In the genomic region with DNA sequence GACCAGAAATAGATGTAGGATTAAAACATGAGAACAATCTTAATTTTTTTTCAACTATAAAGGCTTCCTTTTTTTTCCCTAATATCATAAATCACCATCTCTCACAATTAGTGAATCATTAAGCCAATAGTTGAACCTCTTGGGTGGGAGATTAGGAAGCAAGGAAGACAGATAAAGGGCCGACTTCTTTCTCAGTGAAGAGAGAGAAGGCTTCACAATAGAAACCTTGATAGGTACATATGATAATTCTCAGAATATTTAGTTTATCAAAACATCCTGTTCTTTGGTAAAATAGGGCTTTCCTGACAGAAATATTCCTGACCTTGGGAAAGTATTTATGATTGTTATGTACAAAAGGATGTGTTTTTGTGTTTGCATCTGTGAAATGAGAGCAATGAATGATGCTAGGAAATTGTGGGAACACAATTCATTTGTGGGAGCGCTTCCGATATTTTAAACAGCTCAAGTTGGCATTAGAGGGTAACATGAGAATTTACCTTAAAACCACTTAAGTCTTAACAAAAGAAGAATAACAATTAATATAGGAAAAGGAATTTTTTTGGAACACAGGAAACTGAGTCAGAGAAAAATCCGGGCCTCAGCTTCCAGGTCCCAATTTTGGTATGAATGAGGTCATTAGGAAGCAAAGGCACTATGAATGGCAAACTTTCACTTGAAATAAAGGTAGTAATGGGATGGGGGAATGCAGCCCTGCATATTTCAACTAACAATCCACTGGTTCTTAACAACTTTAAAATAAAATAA, we compare ENCODE assay signal across 15 cellular contexts.
DNase-seq lines count a peak whose midpoint lies in the region; ATAC-seq and TF ChIP-seq lines count a peak whose summit lies in the region.
"Had no signal": no experiment of that assay in that cellular context is flagged by ENCODE, and none has a peak within 500 bp of the region (broad histone marks: within the 10 kb centered on the region; RNA-seq: fewer than 3 reads in every experiment).

No MANE protein-coding gene starts in this region.

- H3K27ac Mint-ChIP-seq in HFFc6, result peak overlapping the region; percentile 86
- H3K27ac Mint-ChIP-seq in activated CD4-positive, alpha-beta T cell treated with anti-CD3 and anti-CD28 coated beads for 36 hours, result no peak overlapping the region
- H3K27ac Mint-ChIP-seq in effector memory CD8-positive, alpha-beta T cell, result no peak overlapping the region

- TF ChIP-seq POLR2A in stomach (IDR thresholded peaks at IDR 0.05), result no peak

- no peaks in the 10 kb centered on the region for H3K9me3 Mint-ChIP-seq in HFFc6
- peaks cover 2% of the 10 kb centered on the region for H3K9me3 Mint-ChIP-seq in activated CD4-positive, alpha-beta T cell treated with anti-CD3 and anti-CD28 coated beads for 36 hours (ENCODE audit: low read depth)
- H3K9me3 Mint-ChIP-seq in effector memory CD8-positive, alpha-beta T cell, result no peaks in the 10 kb centered on the region

- peaks cover 2% of the 10 kb centered on the region; the same call in 1 of the 2 replicates for H3K36me3 Mint-ChIP-seq in HFFc6 (ENCODE audit: low read depth)
- H3K36me3 Mint-ChIP-seq in activated CD4-positive, alpha-beta T cell treated with anti-CD3 and anti-CD28 coated beads for 36 hours (ENCODE audit: low read depth), result no peaks in the 10 kb centered on the region
- no peaks in the 10 kb centered on the region for H3K36me3 Mint-ChIP-seq in effector memory CD8-positive, alpha-beta T cell (ENCODE audit: insufficient read depth)

- ATAC-seq in activated CD4-positive, alpha-beta T cell treated with anti-CD3 and anti-CD28 coated beads for 36 hours, result no peak
- ATAC-seq in GM21717 (IDR thresholded peaks at IDR 0.05; ENCODE audit: unreplicated experiment), result no peak
- no peak for ATAC-seq in effector memory CD8-positive, alpha-beta T cell (replicated peaks)

- H3K9ac ChIP-seq in liver (ENCODE audit: low read depth in 1 of 2, low read length in 2 of 2), result no peak overlapping the region
- H3K9ac ChIP-seq: BLaER1 had no signal

- no peak for TF ChIP-seq EP300 in stomach (IDR thresholded peaks at IDR 0.05)

- POLR2A ChIA-PET in activated CD4-positive, alpha-beta T cell treated with anti-CD3 and anti-CD28 coated beads for 36 hours (lab: Charles Lee), result no interaction called here

- intact Hi-C loops in stomach (cut with DNase I; ENCODE audit: low total_unique reads), result no loop called here
- intact Hi-C loops in activated CD4-positive, alpha-beta T cell treated with anti-CD3 and anti-CD28 coated beads for 36 hours (cut with DNase I, micrococcal nuclease), result loop anchor here (10.0 kb wide), 2 partner anchors 402 to 732 kb away; no protein-coding TSS in a partner anchor

- in situ Hi-C loops in brain microvascular endothelial cell (cut with HindIII; ENCODE audit: low pct_ligation_motif_present, low sequenced_read_pairs), result no loop called here

- H3K27ac ChIP-seq in brain microvascular endothelial cell (peak overlapping the region; percentile 29), liver (ENCODE audit: low read depth in 1 of 2, low read length in 2 of 2) (no peak overlapping the region), stomach (peak overlapping the region in 4 of 5 donors; percentile 53 to 65 (median 56))
- H3K27ac ChIP-seq: BLaER1, lower lobe of right lung had no signal

- H3K4me3 Mint-ChIP-seq in HFFc6, result peak overlapping the region; percentile 61; the same call in 1 of the 2 replicates
- H3K4me3 Mint-ChIP-seq in activated CD4-positive, alpha-beta T cell treated with anti-CD3 and anti-CD28 coated beads for 36 hours, result no peak overlapping the region
- H3K4me3 Mint-ChIP-seq in effector memory CD8-positive, alpha-beta T cell, result no peak overlapping the region

- WGBS in liver, result 83% methylated on average over 4 of the region's 4 CpGs
- WGBS in stomach, 5 donors, result 72 to 78% (median 74%) methylated on average over 4 of the region's 4 CpGs

- no peaks in the 10 kb centered on the region for H3K27me3 ChIP-seq in brain microvascular endothelial cell (replicated peaks)
- H3K27me3 ChIP-seq in liver (ENCODE audit: control insufficient read depth in 4 of 4, insufficient read depth in 4 of 4, low read length in 3 of 4), result no peaks in the 10 kb centered on the region
- no peaks in the 10 kb centered on the region for H3K27me3 ChIP-seq in stomach
- H3K27me3 ChIP-seq: BLaER1 had no signal

- H3K4me1 Mint-ChIP-seq in HFFc6 (ENCODE audit: low read depth), result peaks cover 86% of the 10 kb centered on the region
- H3K4me1 Mint-ChIP-seq in activated CD4-positive, alpha-beta T cell treated with anti-CD3 and anti-CD28 coated beads for 36 hours, result peaks cover 56% of the 10 kb centered on the region
- H3K4me1 Mint-ChIP-seq in effector memory CD8-positive, alpha-beta T cell (ENCODE audit: low read depth in 2 of 2), result peaks cover 9 to 12% of the 10 kb centered on the region in 2 donors

- no peak for TF ChIP-seq CTCF in HFFc6 (IDR thresholded peaks at IDR 0.05)
- no peak for TF ChIP-seq CTCF in brain microvascular endothelial cell (IDR thresholded peaks at IDR 0.05; ENCODE audit: low read depth, low read length, missing control alignments)
- no peak for TF ChIP-seq CTCF in liver (IDR thresholded peaks at IDR 0.05; ENCODE audit: low read depth, low read length, missing input control)
- TF ChIP-seq CTCF in stomach (IDR thresholded peaks at IDR 0.05), result no peak

- H3K9me3 ChIP-seq in liver (ENCODE audit: control insufficient read depth in 4 of 4, low read length in 3 of 4), result no peaks in the 10 kb centered on the region
- no peaks in the 10 kb centered on the region for H3K9me3 ChIP-seq in stomach
- H3K9me3 ChIP-seq: BLaER1, lower lobe of right lung had no signal

- H3K36me3 ChIP-seq in brain microvascular endothelial cell (replicated peaks), result no peaks in the 10 kb centered on the region
- H3K36me3 ChIP-seq in liver (ENCODE audit: control insufficient read depth in 4 of 4, insufficient read depth in 3 of 4, low read depth in 1 of 4, low read length in 3 of 4), result no peaks in the 10 kb centered on the region
- H3K36me3 ChIP-seq in stomach, result no peaks in the 10 kb centered on the region
- H3K36me3 ChIP-seq: BLaER1, lower lobe of right lung had no signal

- no peaks in the 10 kb centered on the region for H3K4me1 ChIP-seq in liver (ENCODE audit: control insufficient read depth in 4 of 4, insufficient read depth in 4 of 4, low read length in 3 of 4)
- peaks cover 0 to 19% (median 14%) of the 10 kb centered on the region in 4 donors for H3K4me1 ChIP-seq in stomach
- H3K4me1 ChIP-seq: BLaER1 had no signal

- H3K4me3 ChIP-seq in brain microvascular endothelial cell (ENCODE audit: low read depth, low read length), result no peak overlapping the region
- no peak overlapping the region for H3K4me3 ChIP-seq in liver (ENCODE audit: low read depth in 1 of 3, low read length in 3 of 3)
- no peak overlapping the region for H3K4me3 ChIP-seq in stomach
- H3K4me3 ChIP-seq: BLaER1, lower lobe of right lung had no signal

- no peaks in the 10 kb centered on the region for H3K27me3 Mint-ChIP-seq in HFFc6 (ENCODE audit: insufficient read depth)
- H3K27me3 Mint-ChIP-seq in activated CD4-positive, alpha-beta T cell treated with anti-CD3 and anti-CD28 coated beads for 36 hours, result no peaks in the 10 kb centered on the region
- H3K27me3 Mint-ChIP-seq in effector memory CD8-positive, alpha-beta T cell, result no peaks in the 10 kb centered on the region

- peak in 1 of 2 donors; percentile 33 for TF ChIP-seq RAD21 in liver (IDR thresholded peaks at IDR 0.05)

- DNase-seq in HFFc6, result no peak
- DNase-seq in brain microvascular endothelial cell, result no peak
- DNase-seq in stomach, result no peak
- no peak for DNase-seq in activated CD4-positive, alpha-beta T cell treated with anti-CD3 and anti-CD28 coated beads for 36 hours
- no peak for DNase-seq in UCSD-AML1 (lab: John Stamatoyannopoulos, UW; ENCODE audit: unreplicated experiment)
- DNase-seq in effector memory CD8-positive, alpha-beta T cell, result no peak
- DNase-seq: activated CD8-positive, alpha-beta memory T cell treated with anti-CD3 and anti-CD28 coated beads, Interleukin-2, amount 50 U/mL, for 4 hours; activated naive CD4-positive, alpha-beta T cell treated with anti-CD3 and anti-CD28 coated beads, Interleukin-2, amount 50 U/mL, for 16 hours; DMS79 treated with DMSO at 0.1 percent for 48 hours; Karpas-422; lower lobe of right lung; NCI-H1436 had no signal

- CTCF ChIA-PET in activated CD4-positive, alpha-beta T cell treated with anti-CD3 and anti-CD28 coated beads for 36 hours (lab: Charles Lee), result no interaction called here

TF ChIP-seq in liver, 16 proteins besides CTCF, POLR2A, EP300 and RAD21:
- TF ChIP-seq TAF1 (conservative IDR thresholded peaks at IDR 0.05), result no peak
- peak; percentile 22 for TF ChIP-seq NR2F2 (IDR thresholded peaks at IDR 0.05)
- no peak for TF ChIP-seq JUND (IDR thresholded peaks at IDR 0.05)
- TF ChIP-seq, protein P1, sequence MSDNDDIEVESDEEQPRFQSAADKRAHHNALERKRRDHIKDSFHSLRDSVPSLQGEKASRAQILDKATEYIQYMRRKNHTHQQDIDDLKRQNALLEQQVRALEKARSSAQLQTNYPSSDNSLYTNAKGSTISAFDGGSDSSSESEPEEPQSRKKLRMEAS (IDR thresholded peaks at IDR 0.05), result no peak
- TF ChIP-seq HNF4A (conservative IDR thresholded peaks at IDR 0.05), result no peak
- TF ChIP-seq YY1 (IDR thresholded peaks at IDR 0.05), result no peak
- no peak for TF ChIP-seq SP1 (IDR thresholded peaks at IDR 0.05)
- TF ChIP-seq FOXA2 (IDR thresholded peaks at IDR 0.05), result no peak
TF ChIP-seq in liver: peak in this region for 1.

Comparison
In these comparisons a context has a peak if more than half of its experiments do, and no peak if none do; other contexts are left out.
1. H3K27ac ChIP-seq: peak in brain microvascular endothelial cell (single experiment) and stomach (4 of 5); none in liver (0 of 2).